Comparison of ENCODE assay signal across 18 cellular contexts in the genomic region with DNA sequence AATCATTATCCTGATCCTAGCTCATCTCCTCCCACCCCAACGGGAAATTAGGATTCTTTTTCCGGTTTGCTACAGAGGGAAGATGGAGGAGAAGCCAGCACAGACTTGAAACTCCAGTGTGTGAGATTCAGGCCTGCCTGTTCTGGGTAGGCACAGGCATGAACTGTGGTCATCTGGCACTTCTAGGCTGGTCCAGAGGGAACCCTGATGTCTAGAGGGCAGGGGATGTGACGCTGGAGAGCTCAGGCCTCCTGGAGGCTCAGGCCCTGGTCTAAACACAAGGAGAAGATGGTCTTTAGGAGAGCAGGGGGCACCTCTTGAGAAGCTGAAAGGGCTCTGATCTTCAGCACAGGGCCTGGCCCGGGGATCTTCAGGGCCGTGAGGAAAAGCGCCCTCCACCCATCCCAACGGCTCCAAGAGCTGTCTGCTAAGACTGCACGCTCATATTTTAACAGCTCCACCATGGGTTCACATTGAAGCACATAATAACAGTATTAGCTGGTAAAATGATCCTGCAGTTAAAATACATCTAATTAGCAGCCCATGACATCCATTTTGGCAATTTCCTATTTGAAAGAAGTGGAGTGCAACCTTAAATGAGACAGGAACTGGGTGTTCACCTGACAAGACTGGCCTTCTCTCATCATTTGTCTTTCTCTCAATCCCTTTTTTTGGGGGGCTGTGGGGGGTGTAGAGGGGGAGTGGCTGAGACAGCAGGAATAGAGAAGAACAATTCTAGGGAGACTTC. TPM values are rescaled to one million over a fixed set of nuclear protein-coding genes. Genes with fewer than 3 reads are reported as not detected.
A peak's percentile ranks its signal among the peaks of the same experiment; 100 is the strongest.
DNase-seq lines count a peak whose midpoint lies in the region; ATAC-seq and TF ChIP-seq lines count a peak whose summit lies in the region.
"Had no signal": no experiment of that assay in that cellular context is flagged by ENCODE, and none has a peak within 500 bp of the region (broad histone marks: within the 10 kb centered on the region; RNA-seq: fewer than 3 reads in every experiment).

No MANE protein-coding gene starts in this region.

- H3K36me3 ChIP-seq in A673 (ENCODE audit: insufficient read depth, low read length, poor library complexity, severe bottlenecking) = peaks cover 46% of the 10 kb centered on the region
- H3K36me3 ChIP-seq in CD8-positive, alpha-beta memory T cell (ENCODE audit: insufficient read depth, low read length) = peaks cover 13% of the 10 kb centered on the region
- no peaks in the 10 kb centered on the region for H3K36me3 ChIP-seq in mesendoderm (ENCODE audit: control insufficient read depth, insufficient read depth, low read length)
- H3K36me3 ChIP-seq: cardiac muscle cell, lower lobe of right lung, MG63 had no signal

- DNase-seq in A673 (ENCODE audit: low spot score) (no peak), mesendoderm (no peak), cerebellar nuclear complex (lab: John Stamatoyannopoulos, UW) (no peak)
- peak in 1 of 5 donors; percentile 44 for DNase-seq in CD8-positive, alpha-beta memory T cell
- no peak for DNase-seq in activated T-cell treated with anti-CD3 and anti-CD28 coated beads, Interleukin-2, amount 50 U/mL, for 72 hours
- no peak for DNase-seq in stimulated activated CD4-positive, alpha-beta T cell treated with anti-CD3 and anti-CD28 coated beads, Interleukin-15, amount 100 ng/mL, for 24 hours
- no peak for DNase-seq in activated CD4-positive, CD25-positive, alpha-beta regulatory T cell treated with anti-CD3 and anti-CD28 coated beads, Interleukin-2, amount 50 U/mL, for 72 hours
- DNase-seq: activated CD4-positive, alpha-beta T cell treated with anti-CD3 and anti-CD28 coated beads for 4 hours; foreskin melanocyte; MG63; NCI-H2029 treated with DMSO at 0.1 percent for 48 hours; RPMI8226; stimulated activated CD4-positive, alpha-beta T cell treated with anti-CD3 and anti-CD28 coated beads, Interleukin-4, amount 100 ng/mL, for 4 hours had no signal

- H3K4me1 Mint-ChIP-seq in CD8-positive, alpha-beta memory T cell = peaks cover 96 to 99% (median 98%) of the 10 kb centered on the region in 3 donors
- H3K4me1 Mint-ChIP-seq in activated T-cell treated with anti-CD3 and anti-CD28 coated beads, Interleukin-2, amount 50 U/mL, for 72 hours (ENCODE audit: low read depth) = peaks cover 99% of the 10 kb centered on the region
- H3K4me1 Mint-ChIP-seq: B cell had no signal

- H3K4me2 ChIP-seq in mesendoderm (ENCODE audit: low read length) = no peak overlapping the region

- peaks cover 15% of the 10 kb centered on the region for H3K79me1 ChIP-seq in mesendoderm (ENCODE audit: low read length)

- H3K4me3 ChIP-seq in A673 (ENCODE audit: low read depth, low read length, poor library complexity, severe bottlenecking) (peak overlapping the region; percentile 34), mesendoderm (ENCODE audit: low read length) (no peak overlapping the region)
- H3K4me3 ChIP-seq in CD8-positive, alpha-beta memory T cell (ENCODE audit: low read length) = peak overlapping the region; percentile 56
- H3K4me3 ChIP-seq: lower lobe of right lung, MG63 had no signal

- no peak overlapping the region for H4K8ac ChIP-seq in mesendoderm (ENCODE audit: low read depth, low read length)

- H3K56ac ChIP-seq in mesendoderm (ENCODE audit: low read length) = peak overlapping the region; percentile 40

- no TSS peak for BruUV-seq in A673 (replicated peaks; lab: Mats Ljungman, UMichigan)

- peaks cover 47% of the 10 kb centered on the region for H3K79me2 ChIP-seq in mesendoderm (ENCODE audit: control insufficient read depth, insufficient read depth, low read length)

- WGBS in mesendoderm (ENCODE audit: extremely low coverage, insufficient coverage, low lambda C conversion rate) = no CpG with 5 or more reads among the region's 8 CpGs

- POLR2A ChIA-PET in A673 (lab: Charles Lee; ENCODE audit: low non-redundant PET) = no interaction called here
- POLR2A ChIA-PET in CD8-positive, alpha-beta memory T cell (lab: Charles Lee) = interaction anchor here (0.6 to 10.3 kb wide), 9 partner anchors 9 to 48 kb away, joined by 3 to 169 read pairs (median 13); no protein-coding TSS in a partner anchor

- no peak overlapping the region for H3K18ac ChIP-seq in mesendoderm (ENCODE audit: low read length)

- no peaks in the 10 kb centered on the region for H3K9me3 ChIP-seq in A673 (ENCODE audit: low read depth, low read length, poor library complexity, severe bottlenecking)
- H3K9me3 ChIP-seq in CD8-positive, alpha-beta memory T cell (ENCODE audit: low read length) = no peaks in the 10 kb centered on the region
- H3K9me3 ChIP-seq: MG63 had no signal

- TF ChIP-seq CTCF in A673 (conservative IDR thresholded peaks at IDR 0.05; ENCODE audit: low read depth, low read length) = no peak

- H3K27ac Mint-ChIP-seq in CD8-positive, alpha-beta memory T cell = peak overlapping the region; percentile 90 to 100 (median 99)
- H3K27ac Mint-ChIP-seq in activated T-cell treated with anti-CD3 and anti-CD28 coated beads, Interleukin-2, amount 50 U/mL, for 72 hours = peak overlapping the region; percentile 97
- H3K27ac Mint-ChIP-seq: B cell had no signal

- H2BK5ac ChIP-seq in mesendoderm (ENCODE audit: low read length) = peak overlapping the region; percentile 12

- ATAC-seq in activated T-cell treated with anti-CD3 and anti-CD28 coated beads, Interleukin-2, amount 50 U/mL, for 72 hours (replicated peaks in 1 of 2) = no peak
- no peak for ATAC-seq in GM21825 (IDR thresholded peaks at IDR 0.05; ENCODE audit: unreplicated experiment)
- ATAC-seq: lower lobe of right lung, sciatic nerve had no signal

- peaks cover 0 to 2% (median 0%) of the 10 kb centered on the region in 5 donors for H3K9me3 Mint-ChIP-seq in CD8-positive, alpha-beta memory T cell
- no peaks in the 10 kb centered on the region for H3K9me3 Mint-ChIP-seq in activated T-cell treated with anti-CD3 and anti-CD28 coated beads, Interleukin-2, amount 50 U/mL, for 72 hours

- peak overlapping the region; percentile 84 to 94 (median 87) for H3K4me3 Mint-ChIP-seq in CD8-positive, alpha-beta memory T cell
- peak overlapping the region; percentile 90 for H3K4me3 Mint-ChIP-seq in activated T-cell treated with anti-CD3 and anti-CD28 coated beads, Interleukin-2, amount 50 U/mL, for 72 hours
- H3K4me3 Mint-ChIP-seq: B cell had no signal

- H4K5ac ChIP-seq in mesendoderm (ENCODE audit: low read length) = no peak overlapping the region

- no peak overlapping the region for H2BK120ac ChIP-seq in mesendoderm (ENCODE audit: low read depth, low read length)

- no peak overlapping the region for H3K23ac ChIP-seq in mesendoderm (ENCODE audit: low read length)

- H3K4me1 ChIP-seq in A673 (ENCODE audit: insufficient read depth, low read length, poor library complexity, severe bottlenecking) (peaks cover 89% of the 10 kb centered on the region), mesendoderm (ENCODE audit: control insufficient read depth, low read depth, low read length) (peaks cover 7% of the 10 kb centered on the region)
- H3K4me1 ChIP-seq in CD8-positive, alpha-beta memory T cell (ENCODE audit: insufficient read depth, low read length) = peaks cover 99% of the 10 kb centered on the region

- intact Hi-C loops in A673 (cut with micrococcal nuclease; ENCODE audit: unreplicated experiment) = no loop called here

- peak overlapping the region; percentile 12 for H3K9ac ChIP-seq in mesendoderm (ENCODE audit: low read length)

- H3K4ac ChIP-seq in mesendoderm (ENCODE audit: low read depth, low read length) = no peak overlapping the region

- CTCF ChIA-PET in A673 (lab: Charles Lee) = interaction anchor here (0.6 kb wide), 1 partner anchor 65 kb away, joined by 3 read pairs; no protein-coding TSS in a partner anchor
- CTCF ChIA-PET in CD8-positive, alpha-beta memory T cell (lab: Charles Lee) = interaction anchor here (0.9 to 25.1 kb wide), 9 partner anchors 8 to 45 kb away, joined by 3 to 532 read pairs (median 5); partner anchors contain the start of gene BCL11B

- H3K27me3 ChIP-seq in A673 (replicated peaks; ENCODE audit: insufficient read depth, low read depth, low read length, poor library complexity) (no peaks in the 10 kb centered on the region), mesendoderm (ENCODE audit: insufficient read depth, low read length, poor library complexity) (no peaks in the 10 kb centered on the region)
- H3K27me3 ChIP-seq in CD8-positive, alpha-beta memory T cell (ENCODE audit: insufficient read depth, low read length, poor library complexity, severe bottlenecking) = no peaks in the 10 kb centered on the region
- H3K27me3 ChIP-seq: cardiac muscle cell, MG63 had no signal

- H2AK5ac ChIP-seq in mesendoderm (ENCODE audit: low read length) = peak overlapping the region; percentile 52

- H3K27me3 Mint-ChIP-seq in CD8-positive, alpha-beta memory T cell = peaks cover 0 to 2% of the 10 kb centered on the region in 2 donors
- no peaks in the 10 kb centered on the region for H3K27me3 Mint-ChIP-seq in activated T-cell treated with anti-CD3 and anti-CD28 coated beads, Interleukin-2, amount 50 U/mL, for 72 hours (ENCODE audit: low read depth)

- peak overlapping the region; percentile 70 for H3K27ac ChIP-seq in A673 (ENCODE audit: low read depth, low read length, poor library complexity, severe bottlenecking)
- peak overlapping the region; percentile 28 for H3K27ac ChIP-seq in CD8-positive, alpha-beta memory T cell (ENCODE audit: low read depth, low read length)
- H3K27ac ChIP-seq in mesendoderm (ENCODE audit: low read depth, low read length) = no peak overlapping the region
- H3K27ac ChIP-seq: cardiac muscle cell, lower lobe of right lung had no signal

- no peak overlapping the region for H2BK15ac ChIP-seq in mesendoderm (replicated peaks; ENCODE audit: low read depth)

- H3K36me3 Mint-ChIP-seq in CD8-positive, alpha-beta memory T cell = peaks cover 3 to 53% (median 14%) of the 10 kb centered on the region in 3 donors
- H3K36me3 Mint-ChIP-seq in activated T-cell treated with anti-CD3 and anti-CD28 coated beads, Interleukin-2, amount 50 U/mL, for 72 hours (ENCODE audit: insufficient read depth in 2 of 2) = peaks cover 2% of the 10 kb centered on the region in 2 donors

RNA-seq across cellular contexts. Expression of gene BCL11B, which starts 35.4 kb away (rescaled TPM):
- 80.6 and 81.3 TPM in 2 replicates for total RNA-seq in A673 (2021)
- total RNA-seq in CD8-positive, alpha-beta memory T cell = 10 to 100 TPM; 42.0 to 42.5 TPM
- 9.7 TPM for polyA plus RNA-seq in CD8-positive, alpha-beta memory T cell
- total RNA-seq in activated T-cell treated with anti-CD3 and anti-CD28 coated beads, Interleukin-2, amount 50 U/mL, for 72 hours = 10 to 100 TPM; 54.4 to 58.0 TPM
- 2.8 TPM for polyA plus RNA-seq in mesendoderm (2013, experiment 1 of 2)
- 2.5 TPM for polyA plus RNA-seq in mesendoderm (2013, experiment 2 of 2)
